28 cellular contexts compared by ENCODE assay signal in the genomic region with DNA sequence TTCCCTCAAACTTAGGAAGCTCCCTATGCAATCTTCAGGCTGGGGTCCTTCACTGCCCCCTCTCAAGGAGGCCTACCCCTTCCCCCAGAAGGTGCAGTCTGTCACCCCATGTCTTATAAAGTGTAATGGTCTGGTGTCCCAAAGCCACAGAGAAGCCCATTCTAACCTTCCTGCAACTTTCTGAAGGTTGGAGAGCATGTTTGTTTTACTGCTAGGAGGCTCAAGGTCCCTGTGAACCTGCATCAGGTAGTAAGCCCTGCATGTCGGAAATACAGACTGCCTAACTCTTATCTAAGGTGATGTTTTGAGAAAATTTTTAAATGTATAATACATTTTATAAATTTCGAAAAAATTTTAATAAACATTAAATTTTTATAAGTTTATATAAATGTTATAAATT. TPM values are rescaled to one million over a fixed set of nuclear protein-coding genes. Genes with fewer than 3 reads are reported as not detected.
DNase-seq lines count a peak whose midpoint lies in the region; ATAC-seq, FAIRE-seq and TF ChIP-seq lines count a peak whose summit lies in the region.
"Had no signal": no experiment of that assay in that cellular context is flagged by ENCODE, and none has a peak within 500 bp of the region (broad histone marks: within the 10 kb centered on the region; RNA-seq: fewer than 3 reads in every experiment).

No MANE protein-coding gene starts in this region.

- H3K9ac ChIP-seq in HepG2 (ENCODE audit: insufficient read depth, low read depth, low read length) (no peak overlapping the region), duodenal mucosa (ENCODE audit: low read depth in 1 of 2, low read length in 2 of 2) (no peak overlapping the region)
- H3K9ac ChIP-seq: BLaER1 treated with 17β-estradiol and CSF1 and Interleukin-3, amounts not matched to agents 10 nM and 100 nM had no signal

- WGBS in HepG2 (ENCODE audit: low lambda C conversion rate), result 27% methylated on average over 2 of the region's 2 CpGs
- 93% methylated on average over 2 of the region's 2 CpGs for WGBS in right lobe of liver (ENCODE audit: insufficient coverage, low coverage, low lambda C conversion rate, missing lambda C conversion rate)

- no peak overlapping the region for H2AFZ ChIP-seq in HepG2 (ENCODE audit: low read length)
- H2AFZ ChIP-seq: GM23338 had no signal

- H3K79me2 ChIP-seq in HepG2 (ENCODE audit: insufficient read depth, low read length), result no peaks in the 10 kb centered on the region

- TF ChIP-seq CTCF in HepG2 (CRISPR knock-in tag; IDR thresholded peaks at IDR 0.05) (no peak), right lobe of liver (IDR thresholded peaks at IDR 0.05) (no peak), lower lobe of right lung (IDR thresholded peaks at IDR 0.05) (no peak)

- H3K4me3 ChIP-seq in HepG2 (replicated peaks in 1 of 3; ENCODE audit: insufficient read depth in 1 of 3, low read depth in 2 of 3, low read length in 3 of 3) (no peak overlapping the region), right lobe of liver (no peak overlapping the region), duodenal mucosa (ENCODE audit: low read depth in 1 of 2, low read length in 2 of 2) (no peak overlapping the region), lower lobe of right lung (no peak overlapping the region)
- H3K4me3 ChIP-seq: A549; BLaER1 treated with 17β-estradiol and CSF1 and Interleukin-3, amounts not matched to agents 10 nM and 100 nM; GM23338; HAP-1 had no signal

- CTCF ChIA-PET in HepG2 (lab: Yijun Ruan, JAX; ENCODE audit: low intra/inter-chr PET ratio, low total read pairs), result no interaction called here

- H3K9me3 ChIP-seq in HepG2 (ENCODE audit: low read length), result no peaks in the 10 kb centered on the region
- no peaks in the 10 kb centered on the region for H3K9me3 ChIP-seq in right lobe of liver
- peaks cover 3 to 11% of the 10 kb centered on the region in 2 donors for H3K9me3 ChIP-seq in duodenal mucosa (ENCODE audit: control insufficient read depth in 1 of 2, low read length in 2 of 2)
- H3K9me3 ChIP-seq in lower lobe of right lung, result peaks cover 8% of the 10 kb centered on the region
- H3K9me3 ChIP-seq: BE2C had no signal

- peaks cover 1 to 11% of the 10 kb centered on the region in 2 experiments; a peak in 3 of 5 replicates for H3K36me3 ChIP-seq in HepG2 (replicated peaks in 1 of 2; ENCODE audit: control insufficient read depth in 1 of 2, insufficient read depth in 2 of 2, low read length in 2 of 2)
- H3K36me3 ChIP-seq in right lobe of liver, result peaks cover 0 to 3% (median 0%) of the 10 kb centered on the region in 4 donors
- peaks cover 9 to 15% of the 10 kb centered on the region in 2 donors for H3K36me3 ChIP-seq in duodenal mucosa (ENCODE audit: control insufficient read depth in 1 of 2, insufficient read depth in 2 of 2, low read length in 2 of 2)
- H3K36me3 ChIP-seq in lower lobe of right lung, result peaks cover 10% of the 10 kb centered on the region

- TF ChIP-seq POLR2A in HepG2 (IDR thresholded peaks at IDR 0.05; ENCODE audit: insufficient read depth in 1 of 2, low read depth in 2 of 2, low read length in 2 of 2) (no peak), right lobe of liver (IDR thresholded peaks at IDR 0.05) (no peak)

- H3K27me3 ChIP-seq in HepG2 (ENCODE audit: control insufficient read depth in 1 of 2, insufficient read depth in 2 of 2, low read length in 2 of 2) (no peaks in the 10 kb centered on the region), right lobe of liver (no peaks in the 10 kb centered on the region), duodenal mucosa (ENCODE audit: control insufficient read depth in 1 of 2, insufficient read depth in 2 of 2, low read length in 2 of 2) (no peaks in the 10 kb centered on the region), lower lobe of right lung (ENCODE audit: low read depth) (no peaks in the 10 kb centered on the region)
- H3K27me3 ChIP-seq: BE2C; BLaER1 treated with 17β-estradiol and CSF1 and Interleukin-3, amounts not matched to agents 10 nM and 100 nM had no signal

- no peak for TF ChIP-seq EP300 in HepG2 (IDR thresholded peaks at IDR 0.05; ENCODE audit: low read depth in 2 of 2, low read length in 2 of 2)
- no peak for TF ChIP-seq EP300 in HepG2 (CRISPR knock-in tag; IDR thresholded peaks at IDR 0.05; ENCODE audit: borderline replicate concordance)

- H3K4me2 ChIP-seq in HepG2 (ENCODE audit: low read depth, low read length), result no peak overlapping the region; the same call in 1 of the 2 replicates
- H3K4me2 ChIP-seq: A549; BLaER1 treated with 17β-estradiol and CSF1 and Interleukin-3, amounts not matched to agents 10 nM and 100 nM; GM23338 had no signal

- in situ Hi-C loops in HepG2 (cut with HindIII; ENCODE audit: extremely low pct_ligation_motif_present, low pct_unique_long_range_greater_than_20kb), result no loop called here

- BruUV-seq in HepG2 (replicated peaks; lab: Mats Ljungman, UMichigan), result no TSS peak

- no peaks in the 10 kb centered on the region for H4K20me1 ChIP-seq in HepG2 (ENCODE audit: insufficient read depth, low read length)

- intact Hi-C loops in HepG2 (cut with micrococcal nuclease; ENCODE audit: unreplicated experiment) (no loop called here), right lobe of liver (cut with DNase I) (no loop called here), posterior vena cava (cut with DNase I) (no loop called here), lower lobe of right lung (cut with DNase I) (no loop called here)

- DNase-seq in HepG2 (ENCODE audit: low spot score) (peak; percentile 32), right lobe of liver (no peak), posterior vena cava (ENCODE audit: low spot score) (peak; percentile 43), NCI-H510A treated with DMSO at 0.1 percent for 48 hours (lab: John Stamatoyannopoulos, UW) (no peak), lower lobe of right lung (no peak)
- DNase-seq: 8988T; ACHN; AML-193; BE2C; CD4-positive, alpha-beta T cell; CD8-positive, alpha-beta memory T cell; DMS 273 treated with DMSO at 0.1 percent for 48 hours; DMS79; GF-D8; HFFc6 had no signal

- H3K4me1 ChIP-seq in HepG2 (ENCODE audit: insufficient read depth, low read length) (peaks cover 24% of the 10 kb centered on the region), right lobe of liver (no peaks in the 10 kb centered on the region), duodenal mucosa (ENCODE audit: control insufficient read depth in 1 of 2, insufficient read depth in 2 of 2, low read length in 2 of 2) (no peaks in the 10 kb centered on the region), lower lobe of right lung (no peaks in the 10 kb centered on the region)
- H3K4me1 ChIP-seq: A549, BE2C had no signal

- no peak for TF ChIP-seq RAD21 in HepG2 (CRISPR knock-in tag; IDR thresholded peaks at IDR 0.05)

- H3K27ac ChIP-seq in HepG2 (ENCODE audit: extremely low read length, insufficient read depth, low read length), result peak overlapping the region; percentile 35
- no peak overlapping the region for H3K27ac ChIP-seq in right lobe of liver
- peak overlapping the region; percentile 8 for H3K27ac ChIP-seq in duodenal mucosa (ENCODE audit: low read depth, low read length)
- H3K27ac ChIP-seq in lower lobe of right lung, result no peak overlapping the region
- H3K27ac ChIP-seq: A549; BLaER1 treated with 17β-estradiol and CSF1 and Interleukin-3, amounts not matched to agents 10 nM and 100 nM had no signal

- peak; percentile 60 for FAIRE-seq in HepG2 (lab: Jason Lieb, UNC)
- FAIRE-seq: A549, D721Med, GM12891, GM18507, H54 had no signal

- ATAC-seq in HepG2, result peak; percentile 64; the same call in 2 of the 3 replicates
- no peak for ATAC-seq in right lobe of liver
- ATAC-seq in HG02885 (IDR thresholded peaks at IDR 0.05; ENCODE audit: poor library complexity, unreplicated experiment), result no peak
- no peak for ATAC-seq in lower lobe of right lung

- POLR2A ChIA-PET in HepG2 (lab: Yijun Ruan, JAX), result no interaction called here

TF ChIP-seq in HepG2, 621 proteins besides CTCF, POLR2A, EP300 and RAD21:
- TF ChIP-seq FOXA1 (IDR thresholded peaks at IDR 0.05), result no peak
- peak; percentile 52; the same call in 1 of the 2 replicates for TF ChIP-seq FOXA1 (CRISPR knock-in tag; IDR thresholded peaks at IDR 0.05)
- TF ChIP-seq ZNF232 (CRISPR knock-in tag; IDR thresholded peaks at IDR 0.05; ENCODE audit: borderline replicate concordance), result no peak
- TF ChIP-seq HNF4A (CRISPR knock-in tag; IDR thresholded peaks at IDR 0.05), result peak; percentile 37

RNA-seq across cellular contexts. Expression of a gene that starts 18.3 kb away (rescaled TPM):
- total RNA-seq in HepG2 (2016; rRNA removed; fragmentation: Illumina TruSeq; extraction: Trizol) (not detected in 2 replicates), right lobe of liver (not detected), posterior vena cava (not detected), lower lobe of right lung (4.7 TPM)
- not detected in 2 replicates for total RNA-seq in HepG2 (2016; cell fraction: cytosol; rRNA removed; fragmentation: Illumina TruSeq; extraction: Trizol; ENCODE audit: low read depth)
- not detected in 2 replicates for total RNA-seq in HepG2 (2016; cell fraction: insoluble cytoplasmic fraction; rRNA removed; fragmentation: Illumina TruSeq; extraction: Trizol)
- total RNA-seq in HepG2 (2016; cell fraction: membrane; rRNA removed; fragmentation: Illumina TruSeq; extraction: Trizol), result not detected in 2 replicates
- not detected in 2 replicates for total RNA-seq in HepG2 (2016; cell fraction: nucleus; rRNA removed; fragmentation: Illumina TruSeq; extraction: Trizol)
- polyA plus RNA-seq in HepG2 (2011; rRNA removed), result not detected in 2 replicates
- not detected in 2 replicates for polyA plus RNA-seq in HepG2 (2011; cell fraction: cytosol; rRNA removed)
- polyA plus RNA-seq in HepG2 (2011; cell fraction: nucleus; rRNA removed), result not detected in 2 replicates
- 0.03 and 0.05 TPM in 2 replicates for polyA plus RNA-seq in HepG2 (2012)
- polyA plus RNA-seq in HepG2 (2016; cell fraction: cytosol; fragmentation: Illumina TruSeq; extraction: Trizol; ENCODE audit: low read depth), result not detected in 2 replicates
- polyA plus RNA-seq in HepG2 (2016; cell fraction: insoluble cytoplasmic fraction; fragmentation: Illumina TruSeq; extraction: Trizol; ENCODE audit: low read depth), result not detected in 2 replicates
- polyA plus RNA-seq in HepG2 (2016; cell fraction: membrane; fragmentation: Illumina TruSeq; extraction: Trizol; ENCODE audit: low read depth), result not detected in 2 replicates
- polyA plus RNA-seq in HepG2 (2016; cell fraction: nucleus; fragmentation: Illumina TruSeq; extraction: Trizol; ENCODE audit: insufficient read depth, low read depth), result not detected in 2 replicates
- not detected in 2 replicates for polyA minus RNA-seq in HepG2 (2011; rRNA and poly(A)+ RNA removed; ENCODE audit: low replicate concordance)
- not detected in 2 replicates for polyA minus RNA-seq in HepG2 (2011; cell fraction: cytosol; rRNA and poly(A)+ RNA removed)
- not detected in 2 replicates for polyA minus RNA-seq in HepG2 (2011; cell fraction: nucleus; rRNA and poly(A)+ RNA removed)
- total RNA-seq: CD4-positive, alpha-beta T cell; CD8-positive, alpha-beta memory T cell; Daoy; G401; HFFc6 had no signal
- polyA plus RNA-seq: A549; CD14-positive monocyte; CD8-positive, alpha-beta memory T cell had no signal

Comparison
In these comparisons a context has a peak if more than half of its experiments do, and no peak if none do; other contexts are left out.
1. DNase-seq: peak in HepG2 (single experiment) and posterior vena cava (single experiment); none in right lobe of liver (0 of 3), NCI-H510A treated with DMSO at 0.1 percent for 48 hours (single experiment) and lower lobe of right lung (single experiment).
2. H3K27ac ChIP-seq: peak in HepG2 (single experiment) and duodenal mucosa (single experiment); none in right lobe of liver (0 of 3) and lower lobe of right lung (single experiment).